ENCODE assay signal across 8 cellular contexts in the genomic region with DNA sequence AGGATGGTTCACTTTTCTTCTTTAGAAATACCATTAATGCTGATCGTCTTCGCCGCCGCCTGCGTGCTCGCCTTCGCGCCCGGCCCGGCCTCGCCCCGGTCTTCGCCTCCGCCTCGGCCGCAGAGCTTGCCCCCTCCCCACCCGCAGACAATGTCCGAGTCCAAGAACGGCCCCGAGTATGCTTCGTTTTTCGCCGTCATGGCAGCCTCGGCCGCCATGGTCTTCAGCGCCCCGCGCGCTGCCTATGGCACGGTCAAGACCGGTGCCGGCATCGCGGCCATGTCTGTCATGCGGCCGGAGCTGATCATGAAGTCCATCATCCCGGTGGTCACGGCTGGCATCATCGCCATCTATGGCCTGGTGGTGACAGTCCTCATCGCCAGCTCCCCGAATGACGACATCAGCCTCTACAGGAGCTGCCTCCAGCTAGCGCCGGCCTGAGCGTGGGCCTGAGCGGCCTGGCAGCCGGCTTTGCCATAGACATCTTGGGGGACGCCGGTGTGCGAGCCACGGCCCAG. TPM values are rescaled to one million over a fixed set of nuclear protein-coding genes. Genes with fewer than 3 reads are reported as not detected.
DNase-seq lines count a peak whose midpoint lies in the region; ATAC-seq and TF ChIP-seq lines count a peak whose summit lies in the region.

No MANE protein-coding gene starts in this region.

- no peaks in the 10 kb centered on the region for H3K9me3 ChIP-seq in left lung

- no peaks in the 10 kb centered on the region for H3K27me3 Mint-ChIP-seq in stimulated activated naive CD8-positive, alpha-beta T cell treated with anti-CD3 and anti-CD28 coated beads, Interleukin-15, amount 100 ng/mL, for 72 hours

- H3K9me3 Mint-ChIP-seq in stimulated activated naive CD8-positive, alpha-beta T cell treated with anti-CD3 and anti-CD28 coated beads, Interleukin-15, amount 100 ng/mL, for 72 hours, result no peaks in the 10 kb centered on the region

- H3K27me3 ChIP-seq in left lung, result no peaks in the 10 kb centered on the region

- no peak for DNase-seq in AG10803 (ENCODE audit: low read depth)
- DNase-seq in HFF-Myc (ENCODE audit: extremely low read depth, low read depth), result no peak
- peak in 30 of 58 donors; percentile 1 to 46 (median 18) for DNase-seq in anterior cingulate cortex (lab: John Stamatoyannopoulos, UW)
- peak; percentile 40 to 82 for DNase-seq in left lung
- DNase-seq in stimulated activated naive CD8-positive, alpha-beta T cell treated with anti-CD3 and anti-CD28 coated beads, Interleukin-15, amount 100 ng/mL, for 72 hours, result peak in 1 of 2 donors; percentile 21
- no peak for DNase-seq in ureter (ENCODE audit: low spot score)

- intact Hi-C loops in left lung (cut with DNase I), result loop anchor here in 1 of 2 donors (10.0 kb wide), 1 partner anchor 62 kb away; no protein-coding TSS in a partner anchor

- peak; percentile 67 for ATAC-seq in left lung
- ATAC-seq in stimulated activated naive CD8-positive, alpha-beta T cell treated with anti-CD3 and anti-CD28 coated beads, Interleukin-15, amount 100 ng/mL, for 72 hours, result peak; percentile 24
- ATAC-seq in GM21717 (IDR thresholded peaks at IDR 0.05; ENCODE audit: unreplicated experiment), result no peak
- ATAC-seq in GM18520 (IDR thresholded peaks at IDR 0.05; ENCODE audit: unreplicated experiment), result no peak

- no peak for TF ChIP-seq CTCF in AG10803 (conservative IDR thresholded peaks at IDR 0.05; ENCODE audit: low read length)
- no peak for TF ChIP-seq CTCF in HFF-Myc (IDR thresholded peaks at IDR 0.05; ENCODE audit: low read depth, low read length, missing control alignments)
- TF ChIP-seq CTCF in left lung (IDR thresholded peaks at IDR 0.05), result no peak

- H3K27ac ChIP-seq in left lung, result peak overlapping the region; percentile 75 to 86

- peak overlapping the region; percentile 86 to 90 for H3K4me3 Mint-ChIP-seq in stimulated activated naive CD8-positive, alpha-beta T cell treated with anti-CD3 and anti-CD28 coated beads, Interleukin-15, amount 100 ng/mL, for 72 hours

- H3K4me3 ChIP-seq in AG10803 (ENCODE audit: low read length), result peak overlapping the region; percentile 50
- H3K4me3 ChIP-seq in HFF-Myc (replicated peaks; ENCODE audit: low read depth, low read length), result peak overlapping the region; percentile 44
- peak overlapping the region; percentile 39 to 52 for H3K4me3 ChIP-seq in left lung

- peak overlapping the region; percentile 99 for H3K27ac Mint-ChIP-seq in stimulated activated naive CD8-positive, alpha-beta T cell treated with anti-CD3 and anti-CD28 coated beads, Interleukin-15, amount 100 ng/mL, for 72 hours

- H3K36me3 ChIP-seq in left lung, result no peaks in the 10 kb centered on the region

- H3K4me1 ChIP-seq in left lung, result peaks cover 0 to 16% of the 10 kb centered on the region in 2 donors

- peaks cover 25% of the 10 kb centered on the region for H3K4me1 Mint-ChIP-seq in stimulated activated naive CD8-positive, alpha-beta T cell treated with anti-CD3 and anti-CD28 coated beads, Interleukin-15, amount 100 ng/mL, for 72 hours

RNA-seq across cellular contexts. Expression of a gene that starts 4.7 kb away (rescaled TPM):
- total RNA-seq in left lung, result 1 to 10 TPM; 1.7 to 1.9 TPM
- total RNA-seq in ureter, result 0.91 TPM

RNA-seq across cellular contexts. Expression of a gene that starts 18.8 kb away (rescaled TPM):
- total RNA-seq in left lung (10 to 100 TPM; 16.8 to 20.4 TPM), ureter (16.5 TPM)

RNA-seq across cellular contexts. Expression of a gene that starts 54.7 kb away (rescaled TPM):
- 10 to 100 TPM; 12.6 to 15.9 TPM for total RNA-seq in left lung
- 25.1 TPM for total RNA-seq in ureter

Comparison
In these comparisons a context has a peak if more than half of its experiments do, and no peak if none do; other contexts are left out.
1. DNase-seq: peak in anterior cingulate cortex (30 of 58) and left lung (2 of 2); none in AG10803 (single experiment), HFF-Myc (single experiment) and ureter (single experiment).
2. ATAC-seq: peak in left lung (single experiment) and stimulated activated naive CD8-positive, alpha-beta T cell treated with anti-CD3 and anti-CD28 coated beads, Interleukin-15, amount 100 ng/mL, for 72 hours (single experiment); none in GM21717 (single experiment) and GM18520 (single experiment).
3. Peak in every context shown above with its lines, with median percentiles within 50 percentile points of each other: H3K4me3 ChIP-seq.